Comparison of ENCODE assay signal across 1 cellular context in genomic region chr2:219571311-219572236, GRCh38.
TF ChIP-seq lines count a peak whose summit lies in the region.

TSS of gene OBSL1 (minus strand) at chr2:219571539. CDS start at chr2:219571232, 307 bp downstream.

TF ChIP-seq in HepG2, 621 proteins besides CTCF, POLR2A, EP300 and RAD21 (continued from another document and continues in another):
- TF ChIP-seq GMEB2 (CRISPR knock-in tag; IDR thresholded peaks at IDR 0.05; ENCODE audit: low read depth) (no peak), ZKSCAN5 (CRISPR knock-in tag; IDR thresholded peaks at IDR 0.05) (no peak), EED (CRISPR knock-in tag; IDR thresholded peaks at IDR 0.05) (peak; percentile 17; the same call in 1 of the 2 replicates), NR3C1 (CRISPR knock-in tag; IDR thresholded peaks at IDR 0.05) (no peak), ZNF546 (CRISPR knock-in tag; conservative IDR thresholded peaks at IDR 0.05) (no peak), ZNF207 (IDR thresholded peaks at IDR 0.05; ENCODE audit: borderline replicate concordance) (no peak), MTF2 (CRISPR knock-in tag; IDR thresholded peaks at IDR 0.05; ENCODE audit: borderline replicate concordance) (no peak), ZNF713 (CRISPR knock-in tag; IDR thresholded peaks at IDR 0.05) (no peak), SP2 (CRISPR knock-in tag; IDR thresholded peaks at IDR 0.05) (no peak; the same call in 1 of the 2 replicates), ZNF432 (CRISPR knock-in tag; IDR thresholded peaks at IDR 0.05; ENCODE audit: borderline replicate concordance) (no peak), ATF7 (IDR thresholded peaks at IDR 0.05) (peak; percentile 74; the same call in 1 of the 2 replicates), ATF7 (CRISPR knock-in tag; IDR thresholded peaks at IDR 0.05) (peak; percentile 44; the same call in 1 of the 2 replicates), TBX2 (CRISPR knock-in tag; IDR thresholded peaks at IDR 0.05; ENCODE audit: borderline replicate concordance) (peak; percentile 92), DNMT1 (CRISPR knock-in tag; IDR thresholded peaks at IDR 0.05) (peak; percentile 31; the same call in 1 of the 2 replicates), ZNF121 (CRISPR knock-in tag; IDR thresholded peaks at IDR 0.05) (0 out of 2 replicates have a peak, but pooled peaks have one; percentile 22), RBM22 (optimal IDR thresholded peaks at IDR 0.05; ENCODE audit: low read length) (peak; percentile 34), MYC (CRISPR knock-in tag; IDR thresholded peaks at IDR 0.05; ENCODE audit: borderline replicate concordance) (no peak; the same call in 1 of the 2 replicates), PLSCR1 (CRISPR knock-in tag; IDR thresholded peaks at IDR 0.05; ENCODE audit: borderline replicate concordance) (no peak), ZNF547 (CRISPR knock-in tag; IDR thresholded peaks at IDR 0.05) (peak; percentile 72), TFDP2 (CRISPR knock-in tag; IDR thresholded peaks at IDR 0.05) (peak; percentile 42), ZNF549 (CRISPR knock-in tag; IDR thresholded peaks at IDR 0.05) (no peak), ZNF20 (CRISPR knock-in tag; IDR thresholded peaks at IDR 0.05) (no peak), U2AF1 (optimal IDR thresholded peaks at IDR 0.05; ENCODE audit: low read depth, low read length) (peak; percentile 86), HNRNPL (IDR thresholded peaks at IDR 0.05; ENCODE audit: low read depth, low read length) (peak; percentile 18; the same call in 1 of the 2 replicates), AGO1 (IDR thresholded peaks at IDR 0.05; ENCODE audit: low read depth, low read length, poor library complexity, severe bottlenecking) (no peak), LBX2 (CRISPR knock-in tag; IDR thresholded peaks at IDR 0.05; ENCODE audit: borderline replicate concordance) (0 out of 2 replicates have a peak, but pooled peaks have one; percentile 5), FOXM1 (CRISPR knock-in tag; IDR thresholded peaks at IDR 0.05) (no peak), ZHX2 (IDR thresholded peaks at IDR 0.05; ENCODE audit: low read depth) (peak; percentile 25; the same call in 1 of the 2 replicates), ZHX2 (CRISPR knock-in tag; IDR thresholded peaks at IDR 0.05; ENCODE audit: borderline replicate concordance) (no peak), ZFP37 (CRISPR knock-in tag; IDR thresholded peaks at IDR 0.05; ENCODE audit: borderline replicate concordance) (no peak), REXO4 (CRISPR knock-in tag; IDR thresholded peaks at IDR 0.05; ENCODE audit: borderline replicate concordance) (no peak), HOXD1 (CRISPR knock-in tag; IDR thresholded peaks at IDR 0.05) (0 out of 2 replicates have a peak, but pooled peaks have one; percentile 16)
- TF ChIP-seq, protein P1, sequence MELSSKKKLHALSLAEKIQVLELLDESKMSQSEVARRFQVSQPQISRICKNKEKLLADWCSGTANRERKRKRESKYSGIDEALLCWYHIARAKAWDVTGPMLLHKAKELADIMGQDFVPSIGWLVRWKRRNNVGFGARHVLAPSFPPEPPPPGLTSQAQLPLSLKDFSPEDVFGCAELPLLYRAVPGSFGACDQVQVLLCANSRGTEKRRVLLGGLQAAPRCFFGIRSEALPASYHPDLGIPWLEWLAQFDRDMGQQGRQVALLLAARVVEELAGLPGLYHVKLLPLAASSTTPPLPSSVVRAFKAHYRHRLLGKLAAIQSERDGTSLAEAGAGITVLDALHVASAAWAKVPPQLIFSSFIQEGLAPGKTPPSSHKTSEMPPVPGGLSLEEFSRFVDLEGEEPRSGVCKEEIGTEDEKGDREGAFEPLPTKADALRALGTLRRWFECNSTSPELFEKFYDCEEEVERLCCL (CRISPR knock-in tag; IDR thresholded peaks at IDR 0.05; ENCODE audit: borderline replicate concordance) = no peak
- TF ChIP-seq, protein P2, sequence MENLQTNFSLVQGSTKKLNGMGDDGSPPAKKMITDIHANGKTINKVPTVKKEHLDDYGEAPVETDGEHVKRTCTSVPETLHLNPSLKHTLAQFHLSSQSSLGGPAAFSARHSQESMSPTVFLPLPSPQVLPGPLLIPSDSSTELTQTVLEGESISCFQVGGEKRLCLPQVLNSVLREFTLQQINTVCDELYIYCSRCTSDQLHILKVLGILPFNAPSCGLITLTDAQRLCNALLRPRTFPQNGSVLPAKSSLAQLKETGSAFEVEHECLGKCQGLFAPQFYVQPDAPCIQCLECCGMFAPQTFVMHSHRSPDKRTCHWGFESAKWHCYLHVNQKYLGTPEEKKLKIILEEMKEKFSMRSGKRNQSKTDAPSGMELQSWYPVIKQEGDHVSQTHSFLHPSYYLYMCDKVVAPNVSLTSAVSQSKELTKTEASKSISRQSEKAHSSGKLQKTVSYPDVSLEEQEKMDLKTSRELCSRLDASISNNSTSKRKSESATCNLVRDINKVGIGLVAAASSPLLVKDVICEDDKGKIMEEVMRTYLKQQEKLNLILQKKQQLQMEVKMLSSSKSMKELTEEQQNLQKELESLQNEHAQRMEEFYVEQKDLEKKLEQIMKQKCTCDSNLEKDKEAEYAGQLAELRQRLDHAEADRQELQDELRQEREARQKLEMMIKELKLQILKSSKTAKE (CRISPR knock-in tag; IDR thresholded peaks at IDR 0.05; ENCODE audit: borderline replicate concordance) = peak; percentile 98
- TF ChIP-seq, protein P3, sequence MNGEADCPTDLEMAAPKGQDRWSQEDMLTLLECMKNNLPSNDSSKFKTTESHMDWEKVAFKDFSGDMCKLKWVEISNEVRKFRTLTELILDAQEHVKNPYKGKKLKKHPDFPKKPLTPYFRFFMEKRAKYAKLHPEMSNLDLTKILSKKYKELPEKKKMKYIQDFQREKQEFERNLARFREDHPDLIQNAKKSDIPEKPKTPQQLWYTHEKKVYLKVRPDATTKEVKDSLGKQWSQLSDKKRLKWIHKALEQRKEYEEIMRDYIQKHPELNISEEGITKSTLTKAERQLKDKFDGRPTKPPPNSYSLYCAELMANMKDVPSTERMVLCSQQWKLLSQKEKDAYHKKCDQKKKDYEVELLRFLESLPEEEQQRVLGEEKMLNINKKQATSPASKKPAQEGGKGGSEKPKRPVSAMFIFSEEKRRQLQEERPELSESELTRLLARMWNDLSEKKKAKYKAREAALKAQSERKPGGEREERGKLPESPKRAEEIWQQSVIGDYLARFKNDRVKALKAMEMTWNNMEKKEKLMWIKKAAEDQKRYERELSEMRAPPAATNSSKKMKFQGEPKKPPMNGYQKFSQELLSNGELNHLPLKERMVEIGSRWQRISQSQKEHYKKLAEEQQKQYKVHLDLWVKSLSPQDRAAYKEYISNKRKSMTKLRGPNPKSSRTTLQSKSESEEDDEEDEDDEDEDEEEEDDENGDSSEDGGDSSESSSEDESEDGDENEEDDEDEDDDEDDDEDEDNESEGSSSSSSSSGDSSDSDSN (CRISPR knock-in tag; IDR thresholded peaks at IDR 0.05) = peak; percentile 73
- TF ChIP-seq, protein P4, sequence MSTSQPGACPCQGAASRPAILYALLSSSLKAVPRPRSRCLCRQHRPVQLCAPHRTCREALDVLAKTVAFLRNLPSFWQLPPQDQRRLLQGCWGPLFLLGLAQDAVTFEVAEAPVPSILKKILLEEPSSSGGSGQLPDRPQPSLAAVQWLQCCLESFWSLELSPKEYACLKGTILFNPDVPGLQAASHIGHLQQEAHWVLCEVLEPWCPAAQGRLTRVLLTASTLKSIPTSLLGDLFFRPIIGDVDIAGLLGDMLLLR (CRISPR knock-in tag; IDR thresholded peaks at IDR 0.05) = 0 out of 2 replicates have a peak, but pooled peaks have one; percentile 50
- TF ChIP-seq, protein P5, sequence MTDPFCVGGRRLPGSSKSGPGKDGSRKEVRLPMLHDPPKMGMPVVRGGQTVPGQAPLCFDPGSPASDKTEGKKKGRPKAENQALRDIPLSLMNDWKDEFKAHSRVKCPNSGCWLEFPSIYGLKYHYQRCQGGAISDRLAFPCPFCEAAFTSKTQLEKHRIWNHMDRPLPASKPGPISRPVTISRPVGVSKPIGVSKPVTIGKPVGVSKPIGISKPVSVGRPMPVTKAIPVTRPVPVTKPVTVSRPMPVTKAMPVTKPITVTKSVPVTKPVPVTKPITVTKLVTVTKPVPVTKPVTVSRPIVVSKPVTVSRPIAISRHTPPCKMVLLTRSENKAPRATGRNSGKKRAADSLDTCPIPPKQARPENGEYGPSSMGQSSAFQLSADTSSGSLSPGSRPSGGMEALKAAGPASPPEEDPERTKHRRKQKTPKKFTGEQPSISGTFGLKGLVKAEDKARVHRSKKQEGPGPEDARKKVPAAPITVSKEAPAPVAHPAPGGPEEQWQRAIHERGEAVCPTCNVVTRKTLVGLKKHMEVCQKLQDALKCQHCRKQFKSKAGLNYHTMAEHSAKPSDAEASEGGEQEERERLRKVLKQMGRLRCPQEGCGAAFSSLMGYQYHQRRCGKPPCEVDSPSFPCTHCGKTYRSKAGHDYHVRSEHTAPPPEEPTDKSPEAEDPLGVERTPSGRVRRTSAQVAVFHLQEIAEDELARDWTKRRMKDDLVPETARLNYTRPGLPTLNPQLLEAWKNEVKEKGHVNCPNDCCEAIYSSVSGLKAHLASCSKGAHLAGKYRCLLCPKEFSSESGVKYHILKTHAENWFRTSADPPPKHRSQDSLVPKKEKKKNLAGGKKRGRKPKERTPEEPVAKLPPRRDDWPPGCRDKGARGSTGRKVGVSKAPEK (CRISPR knock-in tag; IDR thresholded peaks at IDR 0.05; ENCODE audit: borderline replicate concordance) = no peak
- TF ChIP-seq, protein P6, sequence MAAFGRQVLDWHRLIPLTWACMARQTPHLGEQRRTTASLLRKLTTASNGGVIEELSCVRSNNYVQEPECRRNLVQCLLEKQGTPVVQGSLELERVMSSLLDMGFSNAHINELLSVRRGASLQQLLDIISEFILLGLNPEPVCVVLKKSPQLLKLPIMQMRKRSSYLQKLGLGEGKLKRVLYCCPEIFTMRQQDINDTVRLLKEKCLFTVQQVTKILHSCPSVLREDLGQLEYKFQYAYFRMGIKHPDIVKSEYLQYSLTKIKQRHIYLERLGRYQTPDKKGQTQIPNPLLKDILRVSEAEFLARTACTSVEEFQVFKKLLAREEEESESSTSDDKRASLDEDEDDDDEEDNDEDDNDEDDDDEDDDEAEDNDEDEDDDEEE (CRISPR knock-in tag; IDR thresholded peaks at IDR 0.05) = no peak
- TF ChIP-seq, protein P7, sequence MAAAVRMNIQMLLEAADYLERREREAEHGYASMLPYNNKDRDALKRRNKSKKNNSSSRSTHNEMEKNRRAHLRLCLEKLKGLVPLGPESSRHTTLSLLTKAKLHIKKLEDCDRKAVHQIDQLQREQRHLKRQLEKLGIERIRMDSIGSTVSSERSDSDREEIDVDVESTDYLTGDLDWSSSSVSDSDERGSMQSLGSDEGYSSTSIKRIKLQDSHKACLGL (CRISPR knock-in tag; IDR thresholded peaks at IDR 0.05) = no peak
